In genomic region chr11:78645226-78646202, GRCh38 we compare ENCODE assay signal across 8 cellular contexts.
A peak's percentile ranks its signal among the peaks of the same experiment; 100 is the strongest.
DNase-seq lines count a peak whose midpoint lies in the region; ATAC-seq and TF ChIP-seq lines count a peak whose summit lies in the region.

No MANE protein-coding gene starts in this region.

- WGBS in liver = 39% methylated on average over 5 of the region's 5 CpGs

- peak; percentile 83 for ATAC-seq in GM18505 (IDR thresholded peaks at IDR 0.05; ENCODE audit: unreplicated experiment)
- peak; percentile 82 for ATAC-seq in HG03135 (IDR thresholded peaks at IDR 0.05; ENCODE audit: unreplicated experiment)

- no peak overlapping the region for H3K9ac ChIP-seq in colonic mucosa (ENCODE audit: low read depth in 2 of 2, low read length in 2 of 2)
- no peak overlapping the region for H3K9ac ChIP-seq in liver (ENCODE audit: low read depth in 1 of 2, low read length in 2 of 2)

- CTCF ChIA-PET in A673 (lab: Charles Lee) = interaction anchor here (0.5 to 3.8 kb wide), 11 partner anchors 41 to 1675 kb away, joined by 3 to 35 read pairs (median 4); no protein-coding TSS in a partner anchor

- TF ChIP-seq POLR2A in GM18505 (IDR thresholded peaks at IDR 0.05; ENCODE audit: borderline replicate concordance, extremely low read depth, insufficient read depth, insufficient read length) = no peak

- peak; percentile 99 for TF ChIP-seq CTCF in A673 (conservative IDR thresholded peaks at IDR 0.05; ENCODE audit: low read depth, low read length)
- peak; percentile 95 for TF ChIP-seq CTCF in colonic mucosa (IDR thresholded peaks at IDR 0.05)
- peak; percentile 96 for TF ChIP-seq CTCF in liver (IDR thresholded peaks at IDR 0.05; ENCODE audit: low read depth, low read length, missing input control)

- H3K9me3 ChIP-seq in A673 (ENCODE audit: low read depth, low read length, poor library complexity, severe bottlenecking) (no peaks in the 10 kb centered on the region), colonic mucosa (no peaks in the 10 kb centered on the region), liver (ENCODE audit: control insufficient read depth in 4 of 4, low read length in 3 of 4) (no peaks in the 10 kb centered on the region)

- intact Hi-C loops in A673 (cut with micrococcal nuclease; ENCODE audit: unreplicated experiment) (loop anchor here (1.0 to 5.0 kb wide), 6 partner anchors 70 to 1512 kb away; no protein-coding TSS in a partner anchor), colonic mucosa (cut with DNase I) (loop anchor here (1.0 to 10.0 kb wide), 5 partner anchors 69 to 849 kb away; no protein-coding TSS in a partner anchor)

- H3K27me3 ChIP-seq in A673 (replicated peaks; ENCODE audit: insufficient read depth, low read depth, low read length, poor library complexity) (peaks cover 12% of the 10 kb centered on the region), colonic mucosa (no peaks in the 10 kb centered on the region), liver (ENCODE audit: control insufficient read depth in 4 of 4, insufficient read depth in 4 of 4, low read length in 3 of 4) (no peaks in the 10 kb centered on the region)

- H3K27ac ChIP-seq in A673 (ENCODE audit: low read depth, low read length, poor library complexity, severe bottlenecking) (no peak overlapping the region), colonic mucosa (no peak overlapping the region), liver (ENCODE audit: low read depth in 1 of 2, low read length in 2 of 2) (no peak overlapping the region)

- H3K36me3 ChIP-seq in A673 (ENCODE audit: insufficient read depth, low read length, poor library complexity, severe bottlenecking) (no peaks in the 10 kb centered on the region), colonic mucosa (no peaks in the 10 kb centered on the region), liver (ENCODE audit: control insufficient read depth in 4 of 4, insufficient read depth in 3 of 4, low read depth in 1 of 4, low read length in 3 of 4) (no peaks in the 10 kb centered on the region)

- BruUV-seq in A673 (replicated peaks; lab: Mats Ljungman, UMichigan) = no TSS peak

- TF ChIP-seq RAD21 in liver (IDR thresholded peaks at IDR 0.05) = peak; percentile 94

- H3K4me3 ChIP-seq in A673 (ENCODE audit: low read depth, low read length, poor library complexity, severe bottlenecking) (peak overlapping the region; percentile 17), colonic mucosa (no peak overlapping the region), liver (ENCODE audit: low read depth in 1 of 3, low read length in 3 of 3) (no peak overlapping the region)

- peak; percentile 73 for DNase-seq in A673 (ENCODE audit: low spot score)
- peak; percentile 27 for DNase-seq in NCI-H226
- peak; percentile 24 for DNase-seq in activated CD4-positive, alpha-beta T cell treated with anti-CD3 and anti-CD28 coated beads for 1 hour
- DNase-seq in colonic mucosa = peak; percentile 75
- DNase-seq in stimulated activated CD4-positive, alpha-beta T cell treated with anti-CD3 and anti-CD28 coated beads, TNF-alpha, amount 100 ng/mL, for 48 hours (ENCODE audit: low read depth in 3 of 3) = peak; percentile 29 to 40 (median 33)

- POLR2A ChIA-PET in A673 (lab: Charles Lee; ENCODE audit: low non-redundant PET) = no interaction called here

- H3K4me1 ChIP-seq in A673 (ENCODE audit: insufficient read depth, low read length, poor library complexity, severe bottlenecking) (no peaks in the 10 kb centered on the region), colonic mucosa (no peaks in the 10 kb centered on the region), liver (ENCODE audit: control insufficient read depth in 4 of 4, insufficient read depth in 4 of 4, low read length in 3 of 4) (no peaks in the 10 kb centered on the region)

TF ChIP-seq in liver, 16 proteins besides CTCF, POLR2A, EP300 and RAD21:
- TF ChIP-seq, protein P1, sequence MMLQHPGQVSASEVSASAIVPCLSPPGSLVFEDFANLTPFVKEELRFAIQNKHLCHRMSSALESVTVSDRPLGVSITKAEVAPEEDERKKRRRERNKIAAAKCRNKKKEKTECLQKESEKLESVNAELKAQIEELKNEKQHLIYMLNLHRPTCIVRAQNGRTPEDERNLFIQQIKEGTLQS (IDR thresholded peaks at IDR 0.05) = no peak
- TF ChIP-seq REST (IDR thresholded peaks at IDR 0.05) (no peak), HNF4A (conservative IDR thresholded peaks at IDR 0.05) (no peak), TAF1 (conservative IDR thresholded peaks at IDR 0.05) (no peak)

Comparison
In these comparisons a context has a peak if more than half of its experiments do, and no peak if none do; other contexts are left out.
1. DNase-seq: peak in every context shown above with its lines; median percentile 75 in colonic mucosa; 73 in A673; 33 in stimulated activated CD4-positive, alpha-beta T cell treated with anti-CD3 and anti-CD28 coated beads, TNF-alpha, amount 100 ng/mL, for 48 hours; 27 in NCI-H226; 24 in activated CD4-positive, alpha-beta T cell treated with anti-CD3 and anti-CD28 coated beads for 1 hour.